In the genomic region with DNA sequence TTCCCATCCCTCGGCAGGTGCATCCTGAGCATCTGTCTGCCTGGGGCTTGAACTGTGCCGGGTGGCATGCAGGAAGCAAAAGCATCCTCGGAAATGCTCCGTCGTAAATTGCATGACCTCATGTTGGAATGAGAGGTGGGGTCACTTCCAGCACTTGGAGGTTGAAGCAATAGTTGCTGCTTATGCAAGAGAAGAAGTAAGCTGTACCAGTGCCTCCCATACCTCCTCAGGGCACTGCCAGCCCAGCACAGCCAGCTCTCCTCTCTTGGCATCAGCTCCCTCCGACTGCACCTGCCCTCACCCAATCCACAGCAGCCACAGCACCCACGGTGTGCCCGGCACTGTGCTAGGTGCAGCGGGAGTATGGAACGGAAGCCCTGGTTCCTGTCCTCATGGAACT, we compare ENCODE assay signal across 26 cellular contexts. TPM values are rescaled to one million over a fixed set of nuclear protein-coding genes. Genes with fewer than 3 reads are reported as not detected.
DNase-seq lines count a peak whose midpoint lies in the region; ATAC-seq, FAIRE-seq and TF ChIP-seq lines count a peak whose summit lies in the region.
"Had no signal": no experiment of that assay in that cellular context is flagged by ENCODE, and none has a peak within 500 bp of the region (broad histone marks: within the 10 kb centered on the region; RNA-seq: fewer than 3 reads in every experiment).

No MANE protein-coding gene starts in this region.

- 95% methylated on average over 10 of the region's 10 CpGs; no CpG with 5 or more reads in 1 of the 2 experiments for WGBS in H1 (ENCODE audit: extremely low coverage in 1 of 2, insufficient coverage in 1 of 2, insufficient read length in 1 of 2, insufficient replicate concordance in 2 of 2, low coverage in 1 of 2, low lambda C conversion rate in 2 of 2, missing lambda C conversion rate in 1 of 2), 2 experiments

- no peak overlapping the region for H3K4ac ChIP-seq in H1 (replicated peaks; ENCODE audit: insufficient read length, low read depth, low read length)

- H3K36me3 ChIP-seq in BLaER1 = peaks cover 61% of the 10 kb centered on the region
- peaks cover 0 to 10% (median 0%) of the 10 kb centered on the region in 4 experiments; a peak in 3 of 8 replicates for H3K36me3 ChIP-seq in H1 (ENCODE audit: control insufficient read depth in 2 of 4, insufficient read depth in 4 of 4, low read length in 3 of 4)
- H3K36me3 ChIP-seq: adrenal gland, Peyer's patch, transverse colon had no signal

- H4K20me1 ChIP-seq in BLaER1 (peaks cover 73% of the 10 kb centered on the region), H1 (replicated peaks in 1 of 2; ENCODE audit: control insufficient read depth in 1 of 2, insufficient read depth in 2 of 2, low read length in 2 of 2) (peaks cover 14 to 27% of the 10 kb centered on the region in 2 experiments)

- H3K23ac ChIP-seq in H1 (ENCODE audit: insufficient read length) = no peak overlapping the region

- H4K5ac ChIP-seq in H1 (ENCODE audit: insufficient read length, low read depth, low read length) = no peak overlapping the region

- peaks cover 2% of the 10 kb centered on the region; the same call in 1 of the 2 replicates for H3K23me2 ChIP-seq in H1 (ENCODE audit: low read depth, low read length)

- peak overlapping the region; percentile 40 for H3K4me2 ChIP-seq in BLaER1
- H3K4me2 ChIP-seq in H1 (ENCODE audit: insufficient read depth in 1 of 2, low read depth in 2 of 2, low read length in 2 of 2) = no peak overlapping the region

- H2AFZ ChIP-seq in H1 (ENCODE audit: low read length) = no peak overlapping the region

- peaks cover 17 to 87% of the 10 kb centered on the region in 2 experiments for H3K79me2 ChIP-seq in H1 (ENCODE audit: control insufficient read depth in 1 of 2, insufficient read depth in 2 of 2, low read length in 2 of 2)

- no peak for TF ChIP-seq EP300 in H1 (IDR thresholded peaks at IDR 0.05; ENCODE audit: borderline replicate concordance in 1 of 2, low read depth in 2 of 2, low read length in 2 of 2)

- no peak overlapping the region for H3K4me3 ChIP-seq in BLaER1
- no peak overlapping the region for H3K4me3 ChIP-seq in H1 (ENCODE audit: extremely low read depth in 1 of 4, insufficient read depth in 2 of 4, low read depth in 3 of 4, low read length in 4 of 4)
- H3K4me3 ChIP-seq: adrenal gland, K562, Peyer's patch, transverse colon had no signal

- H3K27me3 ChIP-seq in BLaER1 (no peaks in the 10 kb centered on the region), H1 (replicated peaks in 1 of 4; ENCODE audit: control insufficient read depth in 3 of 4, extremely low read depth in 1 of 4, insufficient read depth in 3 of 4, low read length in 3 of 4) (no peaks in the 10 kb centered on the region)
- H3K27me3 ChIP-seq: adrenal gland, Peyer's patch, transverse colon had no signal

- H3K56ac ChIP-seq in H1 (replicated peaks; ENCODE audit: insufficient read length, low read depth, low read length) = no peak overlapping the region

- no peak overlapping the region for H2AK5ac ChIP-seq in H1 (ENCODE audit: low read depth, low read length)

- no peak overlapping the region for H4K91ac ChIP-seq in H1 (replicated peaks; ENCODE audit: insufficient read length, low read length)

- FAIRE-seq in HTR-8/SVneo (lab: Jason Lieb, UNC) (peak; percentile 63), H1 (lab: Jason Lieb, UNC) (no peak)
- FAIRE-seq: K562 had no signal

- H2BK12ac ChIP-seq in H1 (ENCODE audit: low read depth, low read length) = peak overlapping the region; percentile 23; the same call in 1 of the 2 replicates

- peak; percentile 74 for ATAC-seq in omental fat pad (ENCODE audit: low FRiP score)
- ATAC-seq in GM18867 (IDR thresholded peaks at IDR 0.05; ENCODE audit: unreplicated experiment) = no peak
- no peak for ATAC-seq in HG03521 (IDR thresholded peaks at IDR 0.05; ENCODE audit: unreplicated experiment)
- ATAC-seq in HG02885 (IDR thresholded peaks at IDR 0.05; ENCODE audit: poor library complexity, unreplicated experiment) = no peak
- no peak for ATAC-seq in HG03378 (IDR thresholded peaks at IDR 0.05; ENCODE audit: unreplicated experiment)
- ATAC-seq: CD8-positive, alpha-beta T cell; HCT116; K562; SK-N-SH treated with all-trans-retinoic acid at 6 μM for 48 hours had no signal

- H2BK120ac ChIP-seq in H1 (replicated peaks; ENCODE audit: low read depth, low read length) = no peak overlapping the region

- H3K9me3 ChIP-seq in BLaER1 (no peaks in the 10 kb centered on the region), H1 (ENCODE audit: insufficient read depth in 2 of 2, low read depth in 1 of 2, low read length in 1 of 2) (no peaks in the 10 kb centered on the region)
- H3K9me3 ChIP-seq: adrenal gland, Peyer's patch, transverse colon had no signal

- peak overlapping the region; percentile 7; the same call in 1 of the 2 replicates for H2BK5ac ChIP-seq in H1 (ENCODE audit: low read depth, low read length)

- H3K4me1 ChIP-seq in BLaER1 (peaks cover 18% of the 10 kb centered on the region), H1 (replicated peaks in 1 of 4; ENCODE audit: control insufficient read depth in 3 of 4, insufficient read depth in 4 of 4, low read length in 3 of 4) (peaks cover 0 to 11% (median 4%) of the 10 kb centered on the region in 4 experiments; a peak in 6 of 7 replicates)
- H3K4me1 ChIP-seq: adrenal gland, Peyer's patch had no signal

- peak; percentile 41 for DNase-seq in HTR-8/SVneo (ENCODE audit: insufficient read length, low spot score)
- DNase-seq in H1 (ENCODE audit: low read depth in 1 of 2, low spot score in 2 of 2) = no peak
- DNase-seq in omental fat pad (ENCODE audit: low spot score) = no peak
- DNase-seq: activated CD4-positive, alpha-beta T cell treated with anti-CD3 and anti-CD28 coated beads for 4 hours; adrenal gland; caudate nucleus; CD8-positive, alpha-beta T cell; DMS79 treated with DMSO at 0.1 percent for 48 hours; effector CD8-positive, alpha-beta T cell; hypothalamus; kidney glomerular epithelial cell; MV-4-11; NCI-H2029; NCI-H774; Peyer's patch; retina; stimulated activated naive CD4-positive, alpha-beta T cell; transverse colon had no signal

- H3K27ac ChIP-seq in BLaER1 (no peak overlapping the region), H1 (ENCODE audit: low read depth, low read length) (no peak overlapping the region)
- H3K27ac ChIP-seq: adrenal gland, Peyer's patch, transverse colon had no signal

- POLR2A ChIA-PET in H1 (lab: Charles Lee; ENCODE audit: partially characterized antibody) = interaction anchor here (0.9 to 1.8 kb wide), 4 partner anchors 8 to 21 kb away, joined by 3 to 7 read pairs (median 4); no protein-coding TSS in a partner anchor

- TF ChIP-seq CTCF in H1 (IDR thresholded peaks at IDR 0.05; ENCODE audit: control extremely low read depth in 1 of 3, insufficient read depth in 1 of 3, low read depth in 1 of 3, low read length in 3 of 3) (no peak), omental fat pad (IDR thresholded peaks at IDR 0.05) (no peak)

- H4K8ac ChIP-seq in H1 (ENCODE audit: extremely low read depth, insufficient read depth, low read length) = no peak overlapping the region; the same call in 1 of the 2 replicates

- no peak overlapping the region for H2BK15ac ChIP-seq in H1 (ENCODE audit: low read length)

- CTCF ChIA-PET in H1 (lab: Charles Lee; ENCODE audit: partially characterized antibody) = interaction anchor here (1.3 to 3.6 kb wide), 3 partner anchors 21 to 63 kb away, joined by 3 to 11 read pairs (median 4); no protein-coding TSS in a partner anchor

- no peak overlapping the region for H3K14ac ChIP-seq in H1 (ENCODE audit: insufficient read length)

- TF ChIP-seq POLR2A in H1 (IDR thresholded peaks at IDR 0.05; ENCODE audit: control extremely low read depth in 1 of 2, low read depth in 2 of 2, low read length in 2 of 2) = no peak

- H3K18ac ChIP-seq in H1 (ENCODE audit: extremely low read depth, low read length) = no peak overlapping the region

- no peak overlapping the region for H2BK20ac ChIP-seq in H1 (ENCODE audit: low read length)

- TF ChIP-seq RAD21 in H1 (IDR thresholded peaks at IDR 0.05 in 1 of 2, conservative IDR thresholded peaks at IDR 0.05 in 1 of 2; ENCODE audit: low read depth in 2 of 2, low read length in 2 of 2) = no peak

- no peak overlapping the region for H3K9ac ChIP-seq in BLaER1
- H3K9ac ChIP-seq in H1 (replicated peaks in 1 of 4; ENCODE audit: extremely low read depth in 1 of 4, low read depth in 3 of 4, low read length in 3 of 4) = peak overlapping the region in 1 of 4 experiments; percentile 32; a peak in 1 of 7 replicates

- peaks cover 17% of the 10 kb centered on the region for H3K79me1 ChIP-seq in H1 (ENCODE audit: low read depth, low read length)

TF ChIP-seq in H1, 55 proteins besides CTCF, POLR2A, EP300 and RAD21:
- TF ChIP-seq POLR2AphosphoS5 (IDR thresholded peaks at IDR 0.05; ENCODE audit: low read depth, low read length) (0 out of 2 replicates have a peak, but pooled peaks have one; percentile 17), JUND (IDR thresholded peaks at IDR 0.05; ENCODE audit: low read length) (no peak)

RNA-seq across cellular contexts. Expression of a gene that starts 11.5 kb away (rescaled TPM):
- 116 TPM in 2 replicates for total RNA-seq in H1 (2021; fragmentation: NEBNext Ultra II Directional; extraction: Animal tissue kit (Norgen Biotek cat#: 25700))
- polyA plus RNA-seq in H1 (2011; rRNA removed) = 56.7 and 90.1 TPM in 2 replicates
- 73.5 TPM for polyA plus RNA-seq in H1 (2011; cell fraction: cytosol; rRNA removed)
- 80.7 TPM for polyA plus RNA-seq in H1 (2011; cell fraction: nucleus; rRNA removed)
- 61.3 to 87.1 TPM (median 74.6 TPM) in 4 replicates for polyA plus RNA-seq in H1 (2012, experiment 1 of 2)
- 80.7 TPM for polyA plus RNA-seq in H1 (2012, experiment 2 of 2)
- 69.8 TPM for polyA plus RNA-seq in H1 (2013, experiment 1 of 2)
- polyA plus RNA-seq in H1 (2013, experiment 2 of 2) = 72.8 TPM
- polyA minus RNA-seq in H1 (2011; rRNA and poly(A)+ RNA removed) = 53.3 and 61.0 TPM in 2 replicates
- 73.5 TPM for polyA minus RNA-seq in H1 (2011; cell fraction: cytosol; rRNA and poly(A)+ RNA removed)
- 47.6 TPM for polyA minus RNA-seq in H1 (2011; cell fraction: nucleus; rRNA and poly(A)+ RNA removed)
- 10 to 100 TPM; 14.5 to 79.3 (median 17.0) TPM for total RNA-seq in omental fat pad
- total RNA-seq: CD8-positive, alpha-beta T cell had no signal
